Comparison of ENCODE assay signal across 5 cellular contexts in the genomic region with DNA sequence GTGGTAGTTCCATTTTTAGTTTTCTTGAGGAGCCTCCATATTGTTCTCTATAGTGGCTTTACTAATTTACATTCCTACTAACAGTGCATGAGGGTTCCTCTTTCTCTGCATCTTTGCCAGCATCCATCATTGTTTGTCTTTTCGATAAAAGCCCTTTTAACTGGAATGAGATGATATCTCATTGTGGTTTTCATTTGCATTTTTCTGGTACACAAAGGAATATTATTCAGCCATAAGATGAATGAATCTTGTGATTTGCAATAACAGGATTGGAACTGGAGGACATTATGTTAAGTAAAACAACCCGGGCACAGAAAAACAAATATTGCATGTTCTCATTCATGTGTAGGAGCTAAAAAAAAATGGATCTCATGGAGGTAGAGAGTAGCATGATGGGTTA.
"Had no signal": no experiment of that assay in that cellular context is flagged by ENCODE, and none has a peak within 500 bp of the region (broad histone marks: within the 10 kb centered on the region; RNA-seq: fewer than 3 reads in every experiment).

No MANE protein-coding gene starts in this region.

- ATAC-seq: GM23338, K562 had no signal

- DNase-seq: H9, HCEC 1CT, IMR-90 had no signal

- H3K27ac Mint-ChIP-seq: GM23338, H9 had no signal

- H3K4me3 Mint-ChIP-seq: GM23338, H9 had no signal

- H3K4me1 Mint-ChIP-seq: GM23338 had no signal
